In the genomic region with DNA sequence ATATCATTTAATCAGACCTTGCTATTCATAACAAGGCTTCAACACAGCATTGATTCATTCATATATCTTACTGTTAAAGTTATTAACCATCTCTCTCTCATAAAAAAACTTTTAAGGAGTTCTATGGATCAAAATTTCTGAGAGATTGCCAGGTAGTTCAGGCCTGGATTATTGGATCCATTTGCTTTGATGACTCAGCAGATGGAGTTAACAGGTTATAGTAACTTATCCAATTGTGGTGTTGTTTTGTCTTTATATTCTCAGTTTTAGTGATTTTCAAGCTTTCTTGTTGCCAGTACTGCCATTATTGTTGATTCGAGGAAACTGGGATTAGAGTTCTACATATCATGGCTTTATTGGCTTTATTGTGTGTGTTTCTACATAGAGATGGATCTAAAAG, we compare ENCODE assay signal across 23 cellular contexts.
"Had no signal": no experiment of that assay in that cellular context is flagged by ENCODE, and none has a peak within 500 bp of the region (broad histone marks: within the 10 kb centered on the region; RNA-seq: fewer than 3 reads in every experiment).

No MANE protein-coding gene starts in this region.

- FAIRE-seq: endothelial cell of umbilical vein, frontal cortex, islet of Langerhans, keratinocyte had no signal

- DNase-seq: dermis blood vessel endothelial cell; dorsolateral prefrontal cortex; effector CD4-positive, alpha-beta T cell; effector memory CD4-positive, alpha-beta T cell; heart left ventricle; hypothalamus; left cardiac atrium; left lung; left ventricle myocardium superior; lower lobe of right lung; mesenchymal stem cell; mucosa of descending colon; naive B cell; naive thymus-derived CD8-positive, alpha-beta T cell had no signal

- H3K4me1 ChIP-seq: esophagus muscularis mucosa, foreskin keratinocyte, gastroesophageal sphincter, heart left ventricle, left lung, lower lobe of right lung had no signal

- H3K27ac ChIP-seq: coronary artery, dorsolateral prefrontal cortex, esophagus muscularis mucosa, foreskin keratinocyte, gastroesophageal sphincter, heart left ventricle, hepatocyte, left lung, lower lobe of right lung had no signal

- ATAC-seq: foreskin keratinocyte; gastroesophageal sphincter; heart left ventricle; left cardiac atrium; left lung; left ventricle myocardium superior; lower lobe of right lung; mucosa of descending colon; naive thymus-derived CD8-positive, alpha-beta T cell had no signal

- H3K4me2 ChIP-seq: hepatocyte had no signal

- H3K36me3 ChIP-seq: esophagus muscularis mucosa, gastroesophageal sphincter, heart left ventricle, left lung, lower lobe of right lung had no signal

- H3K4me3 ChIP-seq: coronary artery, dorsolateral prefrontal cortex, esophagus muscularis mucosa, gastroesophageal sphincter, heart left ventricle, hepatocyte, left lung, lower lobe of right lung, mucosa of descending colon had no signal

- H3K27me3 ChIP-seq: dorsolateral prefrontal cortex, esophagus muscularis mucosa, foreskin keratinocyte, gastroesophageal sphincter, heart left ventricle, hepatocyte, left lung had no signal

- H3K79me2 ChIP-seq: hepatocyte had no signal

- H2AFZ ChIP-seq: hepatocyte had no signal

- H3K9me3 ChIP-seq: esophagus muscularis mucosa, left lung, lower lobe of right lung, mucosa of descending colon had no signal
